9 cellular contexts compared by ENCODE assay signal in the genomic region with DNA sequence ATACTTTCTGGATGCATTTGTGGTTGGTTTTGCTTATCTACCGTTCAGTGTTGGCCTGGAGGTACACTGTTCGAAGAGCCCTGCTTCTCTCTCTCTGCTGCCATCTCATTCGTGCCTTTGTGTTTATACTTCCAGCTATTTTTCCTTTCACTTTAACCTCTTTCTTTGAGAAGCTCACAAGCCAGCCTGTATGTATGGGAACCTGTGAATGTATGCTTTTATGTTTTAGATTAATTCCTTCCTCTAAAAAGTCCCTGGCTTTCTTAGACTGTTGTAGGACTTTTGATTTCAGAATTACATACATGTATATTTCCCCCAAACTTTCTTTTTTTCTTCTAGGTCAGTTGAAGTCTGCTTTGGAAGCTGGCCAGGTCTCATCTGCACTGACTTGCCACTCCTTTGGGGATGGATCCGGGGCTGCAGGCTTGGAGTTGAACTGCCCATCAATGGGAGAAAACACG.
DNase-seq lines count a peak whose midpoint lies in the region; ATAC-seq and TF ChIP-seq lines count a peak whose summit lies in the region.
"Had no signal": no experiment of that assay in that cellular context is flagged by ENCODE, and none has a peak within 500 bp of the region (broad histone marks: within the 10 kb centered on the region; RNA-seq: fewer than 3 reads in every experiment).

No MANE protein-coding gene starts in this region.

- H3K4me1 ChIP-seq in colonic mucosa (no peaks in the 10 kb centered on the region), osteoblast (ENCODE audit: insufficient read depth, low read length) (peaks cover 54% of the 10 kb centered on the region)

- no peak overlapping the region for H3K9ac ChIP-seq in colonic mucosa (ENCODE audit: low read depth in 2 of 2, low read length in 2 of 2)

- no peak for ATAC-seq in HG02840 (IDR thresholded peaks at IDR 0.05; ENCODE audit: low FRiP score, unreplicated experiment)

- H3K36me3 ChIP-seq in colonic mucosa, result no peaks in the 10 kb centered on the region
- H3K36me3 ChIP-seq in osteoblast (ENCODE audit: insufficient read depth, low read length), result no peaks in the 10 kb centered on the region

- no peak for TF ChIP-seq CTCF in CD14-positive monocyte (IDR thresholded peaks at IDR 0.05)
- no peak for TF ChIP-seq CTCF in colonic mucosa (IDR thresholded peaks at IDR 0.05)
- no peak for TF ChIP-seq CTCF in osteoblast (IDR thresholded peaks at IDR 0.05; ENCODE audit: extremely low read depth, low read depth, low read length)

- no peaks in the 10 kb centered on the region for H3K27me3 ChIP-seq in colonic mucosa
- H3K27me3 ChIP-seq in osteoblast (ENCODE audit: insufficient read depth, low read length), result no peaks in the 10 kb centered on the region

- no peak overlapping the region for H2AFZ ChIP-seq in osteoblast (ENCODE audit: low read length)

- DNase-seq in CD14-positive monocyte (ENCODE audit: low spot score) (no peak), NCI-H226 (peak; percentile 55), colonic mucosa (peak; percentile 22), osteoblast (ENCODE audit: insufficient read length, low spot score, missing footprints) (peak; percentile 41), HEK293T (ENCODE audit: extremely low spot score) (no peak), dedifferentiated amniotic fluid mesenchymal stem cell (ENCODE audit: extremely low spot score) (no peak), NCI-H510A treated with DMSO at 0.1 percent for 48 hours (lab: John Stamatoyannopoulos, UW) (no peak)
- DNase-seq: NCI-H524 had no signal

- POLR2A ChIA-PET in HEK293T (lab: Yijun Ruan, JAX), result interaction anchor here (1.0 kb wide), 1 partner anchor 129 kb away, joined by 4 read pairs; a partner anchor contains a TSS

- no peak overlapping the region for H3K4me3 ChIP-seq in colonic mucosa
- H3K4me3 ChIP-seq in osteoblast (ENCODE audit: insufficient read depth, low read length), result peak overlapping the region; percentile 57

- H3K4me2 ChIP-seq in osteoblast (ENCODE audit: insufficient read depth, low read length), result peak overlapping the region; percentile 81

- peaks cover 26% of the 10 kb centered on the region for H3K79me2 ChIP-seq in osteoblast (ENCODE audit: insufficient read depth, low read length)

- CTCF ChIA-PET in HEK293T (lab: Yijun Ruan, JAX), result interaction anchor here (1.0 kb wide), 1 partner anchor 84 kb away, joined by 4 read pairs; a partner anchor contains a TSS

- peak overlapping the region in 4 of 7 donors; percentile 10 to 33 (median 13) for H3K27ac Mint-ChIP-seq in CD14-positive monocyte

- peaks cover 56 to 84% of the 10 kb centered on the region in 2 donors for H3K36me3 Mint-ChIP-seq in CD14-positive monocyte

- intact Hi-C loops in CD14-positive monocyte (cut with micrococcal nuclease) (no loop called here), colonic mucosa (cut with DNase I) (no loop called here)

- H3K9me3 ChIP-seq in colonic mucosa (no peaks in the 10 kb centered on the region), osteoblast (ENCODE audit: low read depth, low read length) (no peaks in the 10 kb centered on the region)

- no peaks in the 10 kb centered on the region for H3K4me1 Mint-ChIP-seq in CD14-positive monocyte

- H3K4me3 Mint-ChIP-seq in CD14-positive monocyte, result no peak overlapping the region

- H3K27me3 Mint-ChIP-seq in CD14-positive monocyte (ENCODE audit: low read depth in 3 of 3), result peaks cover 0 to 1% (median 0%) of the 10 kb centered on the region in 3 donors

- H4K20me1 ChIP-seq in osteoblast (ENCODE audit: insufficient read depth, low read length), result no peaks in the 10 kb centered on the region

- no peaks in the 10 kb centered on the region for H3K9me3 Mint-ChIP-seq in CD14-positive monocyte

- H3K27ac ChIP-seq in colonic mucosa, result no peak overlapping the region
- peak overlapping the region; percentile 91 for H3K27ac ChIP-seq in osteoblast (ENCODE audit: low read depth, low read length)

TF ChIP-seq in HEK293T, 16 proteins besides CTCF, POLR2A, EP300 and RAD21:
- TF ChIP-seq FOXA1 (IDR thresholded peaks at IDR 0.05), result no peak
- no peak for TF ChIP-seq TARDBP (IDR thresholded peaks at IDR 0.05)
- TF ChIP-seq HDGF (IDR thresholded peaks at IDR 0.05; ENCODE audit: borderline replicate concordance), result no peak

Comparison
In these comparisons a context has a peak if more than half of its experiments do, and no peak if none do; other contexts are left out.
1. DNase-seq: peak in NCI-H226 (single experiment), colonic mucosa (single experiment) and osteoblast (single experiment); none in CD14-positive monocyte (single experiment), HEK293T (single experiment), dedifferentiated amniotic fluid mesenchymal stem cell (single experiment) and NCI-H510A treated with DMSO at 0.1 percent for 48 hours (single experiment).